Comparison of ENCODE assay signal across 8 cellular contexts in genomic region chr3:177554900-177555759, GRCh38.
DNase-seq lines count a peak whose midpoint lies in the region; ATAC-seq and TF ChIP-seq lines count a peak whose summit lies in the region.

No MANE protein-coding gene starts in this region.

- TF ChIP-seq CTCF in GM10248 (IDR thresholded peaks at IDR 0.05; ENCODE audit: control extremely low read depth, extremely low read depth, low read depth, missing control alignments) = no peak

- DNase-seq in AG08395 (ENCODE audit: low spot score) (peak; percentile 84), HS-27A (ENCODE audit: low read depth) (peak; percentile 47), iPS-NIHi11 (ENCODE audit: low spot score) (peak; percentile 32), GM10248 (ENCODE audit: extremely low spot score) (no peak)
- DNase-seq in activated CD8-positive, alpha-beta T cell treated with anti-CD3 and anti-CD28 coated beads, Interleukin-2, amount 10 ng/mL, durations not matched to agents 7 days and 5 days = no peak
- no peak for DNase-seq in effector memory CD4-positive, alpha-beta T cell

- no peaks in the 10 kb centered on the region for H3K9me3 ChIP-seq in effector memory CD4-positive, alpha-beta T cell (ENCODE audit: control insufficient read depth, low read length)

- H3K36me3 ChIP-seq in effector memory CD4-positive, alpha-beta T cell (ENCODE audit: control insufficient read depth, insufficient read depth, low read length) = no peaks in the 10 kb centered on the region

- H3K27me3 Mint-ChIP-seq in activated CD8-positive, alpha-beta T cell treated with anti-CD3 and anti-CD28 coated beads, Interleukin-2, amount 10 ng/mL, durations not matched to agents 7 days and 5 days (ENCODE audit: low read depth) = no peaks in the 10 kb centered on the region

- ATAC-seq in activated CD8-positive, alpha-beta T cell treated with anti-CD3 and anti-CD28 coated beads, Interleukin-2, amount 10 ng/mL, durations not matched to agents 7 days and 5 days = no peak
- ATAC-seq in GM19324 (IDR thresholded peaks at IDR 0.05; ENCODE audit: low FRiP score, unreplicated experiment) (no peak), GM21737 (IDR thresholded peaks at IDR 0.05; ENCODE audit: unreplicated experiment) (no peak)

- H3K36me3 Mint-ChIP-seq in activated CD8-positive, alpha-beta T cell treated with anti-CD3 and anti-CD28 coated beads, Interleukin-2, amount 10 ng/mL, durations not matched to agents 7 days and 5 days (ENCODE audit: low read depth) = peaks cover 2% of the 10 kb centered on the region

- H3K9me3 Mint-ChIP-seq in activated CD8-positive, alpha-beta T cell treated with anti-CD3 and anti-CD28 coated beads, Interleukin-2, amount 10 ng/mL, durations not matched to agents 7 days and 5 days (ENCODE audit: insufficient read depth) = peaks cover 6% of the 10 kb centered on the region

- peaks cover 47% of the 10 kb centered on the region for H3K4me1 Mint-ChIP-seq in activated CD8-positive, alpha-beta T cell treated with anti-CD3 and anti-CD28 coated beads, Interleukin-2, amount 10 ng/mL, durations not matched to agents 7 days and 5 days (ENCODE audit: low read depth)

- H3K4me3 Mint-ChIP-seq in activated CD8-positive, alpha-beta T cell treated with anti-CD3 and anti-CD28 coated beads, Interleukin-2, amount 10 ng/mL, durations not matched to agents 7 days and 5 days = no peak overlapping the region

- H3K27ac ChIP-seq in effector memory CD4-positive, alpha-beta T cell (ENCODE audit: insufficient read depth, low read length, poor library complexity, severe bottlenecking) = no peak overlapping the region

- H3K4me3 ChIP-seq in effector memory CD4-positive, alpha-beta T cell (ENCODE audit: insufficient read depth, low read depth, low read length, poor library complexity, severe bottlenecking) = no peak overlapping the region

- POLR2A ChIA-PET in activated CD8-positive, alpha-beta T cell treated with anti-CD3 and anti-CD28 coated beads, Interleukin-2, amount 10 ng/mL, durations not matched to agents 7 days and 5 days (lab: Charles Lee) = interaction anchor here (1.3 kb wide), 1 partner anchor 37 kb away, joined by 3 read pairs; no protein-coding TSS in a partner anchor
- POLR2A ChIA-PET in GM10248 (lab: Yijun Ruan, JAX) = no interaction called here

- H3K27ac Mint-ChIP-seq in activated CD8-positive, alpha-beta T cell treated with anti-CD3 and anti-CD28 coated beads, Interleukin-2, amount 10 ng/mL, durations not matched to agents 7 days and 5 days = peak overlapping the region; percentile 70

- H3K27me3 ChIP-seq in effector memory CD4-positive, alpha-beta T cell (replicated peaks; ENCODE audit: control insufficient read depth, insufficient read depth, low read length, poor library complexity, severe bottlenecking) = no peaks in the 10 kb centered on the region

- peaks cover 16% of the 10 kb centered on the region for H3K4me1 ChIP-seq in effector memory CD4-positive, alpha-beta T cell (ENCODE audit: control insufficient read depth, insufficient read depth, low read length, poor library complexity, severe bottlenecking)

- CTCF ChIA-PET in activated CD8-positive, alpha-beta T cell treated with anti-CD3 and anti-CD28 coated beads, Interleukin-2, amount 10 ng/mL, durations not matched to agents 7 days and 5 days (lab: Charles Lee) = interaction anchor here (2.2 kb wide), 1 partner anchor 64 kb away, joined by 4 read pairs; no protein-coding TSS in a partner anchor
- CTCF ChIA-PET in GM10248 (lab: Yijun Ruan, JAX) = interaction anchor here (1.4 kb wide), 1 partner anchor 36 kb away, joined by 4 read pairs; no protein-coding TSS in a partner anchor

Comparison
In these comparisons a context has a peak if more than half of its experiments do, and no peak if none do; other contexts are left out.
1. DNase-seq: peak in AG08395 (single experiment), HS-27A (single experiment) and iPS-NIHi11 (single experiment); none in activated CD8-positive, alpha-beta T cell treated with anti-CD3 and anti-CD28 coated beads, Interleukin-2, amount 10 ng/mL, durations not matched to agents 7 days and 5 days (single experiment), GM10248 (single experiment) and effector memory CD4-positive, alpha-beta T cell (0 of 3).